ENCODE assay signal across 8 cellular contexts in genomic region chr15:60326824-60327654, GRCh38.
A peak's percentile ranks its signal among the peaks of the same experiment; 100 is the strongest.
DNase-seq lines count a peak whose midpoint lies in the region; ATAC-seq and TF ChIP-seq lines count a peak whose summit lies in the region.

No MANE protein-coding gene starts in this region.

- H3K27me3 ChIP-seq in IMR-90 (ENCODE audit: control insufficient read depth, insufficient read depth, low read length) (peaks cover 39% of the 10 kb centered on the region), PC-9 (ENCODE audit: insufficient read depth, low read depth) (no peaks in the 10 kb centered on the region), lung (ENCODE audit: control insufficient read depth, insufficient read depth) (peaks cover 4% of the 10 kb centered on the region)

- no peaks in the 10 kb centered on the region for H3F3A ChIP-seq in PC-9 (ENCODE audit: insufficient read depth, low read depth)

- no peak overlapping the region for H4K5ac ChIP-seq in IMR-90 (ENCODE audit: low read depth, low read length)

- no peak overlapping the region for H3K18ac ChIP-seq in IMR-90 (ENCODE audit: low read depth, low read length)

- intact Hi-C loops in IMR-90 (cut with micrococcal nuclease) = loop anchor here (1.0 to 10.0 kb wide), 4 partner anchors 410 to 792 kb away; no protein-coding TSS in a partner anchor
- intact Hi-C loops in PC-9 (cut with micrococcal nuclease; ENCODE audit: unreplicated experiment) = loop anchor here (1.0 to 5.0 kb wide), 11 partner anchors 148 to 794 kb away; no protein-coding TSS in a partner anchor

- H3K27ac ChIP-seq in IMR-90 (ENCODE audit: insufficient read depth, low read length) = no peak overlapping the region
- H3K27ac ChIP-seq in PC-9 = no peak overlapping the region
- H3K27ac ChIP-seq in lung (ENCODE audit: low read depth in 1 of 2, low read length in 1 of 2) = no peak overlapping the region

- no peaks in the 10 kb centered on the region for H3K4me1 ChIP-seq in IMR-90 (ENCODE audit: control insufficient read depth, insufficient read depth, low read length)
- H3K4me1 ChIP-seq in PC-9 (replicated peaks; ENCODE audit: insufficient read depth) = no peaks in the 10 kb centered on the region
- no peaks in the 10 kb centered on the region for H3K4me1 ChIP-seq in lung (ENCODE audit: control insufficient read depth in 2 of 2, insufficient read depth in 2 of 2, low read length in 2 of 2)

- H2AK5ac ChIP-seq in IMR-90 (ENCODE audit: low read depth, low read length) = no peak overlapping the region

- TF ChIP-seq CTCF in IMR-90 (conservative IDR thresholded peaks at IDR 0.05; ENCODE audit: low read depth, low read length) = peak; percentile 91
- TF ChIP-seq CTCF in PC-9 (conservative IDR thresholded peaks at IDR 0.05) = peak; percentile 89
- peak; percentile 51 for TF ChIP-seq CTCF in lung (IDR thresholded peaks at IDR 0.05; ENCODE audit: control extremely low read depth, extremely low read depth)

- CTCF ChIA-PET in IMR-90 (lab: Yijun Ruan, JAX) = interaction anchor here (0.7 to 3.9 kb wide), 16 partner anchors 10 to 645 kb away, joined by 3 to 31 read pairs (median 4); no protein-coding TSS in a partner anchor
- CTCF ChIA-PET in PC-9 (lab: Charles Lee) = interaction anchor here (0.6 to 1.7 kb wide), 8 partner anchors 77 to 603 kb away, joined by 3 to 14 read pairs (median 5); no protein-coding TSS in a partner anchor

- no peak overlapping the region for H2AK9ac ChIP-seq in IMR-90 (replicated peaks; ENCODE audit: low read depth, low read length, poor library complexity)

- peak; percentile 86 for TF ChIP-seq RAD21 in IMR-90 (IDR thresholded peaks at IDR 0.05; ENCODE audit: low read length)

- no peak overlapping the region for H2BK15ac ChIP-seq in IMR-90 (ENCODE audit: low read depth, low read length)

- no peak overlapping the region for H3K23ac ChIP-seq in IMR-90 (ENCODE audit: low read depth, low read length)

- H4K8ac ChIP-seq in IMR-90 (ENCODE audit: low read depth in 2 of 2, low read length in 2 of 2) = no peak overlapping the region

- no peaks in the 10 kb centered on the region for H3K9me3 ChIP-seq in IMR-90 (ENCODE audit: control insufficient read depth, insufficient read depth, low read length)
- no peaks in the 10 kb centered on the region for H3K9me3 ChIP-seq in PC-9 (ENCODE audit: insufficient read depth, low read depth)
- H3K9me3 ChIP-seq in lung (ENCODE audit: control insufficient read depth in 2 of 2, insufficient read depth in 1 of 2, low read length in 1 of 2) = no peaks in the 10 kb centered on the region

- no peak overlapping the region for H2AFZ ChIP-seq in IMR-90 (replicated peaks; ENCODE audit: low read length, poor library complexity)
- peak overlapping the region; percentile 67; the same call in 1 of the 2 replicates for H2AFZ ChIP-seq in PC-9

- no peaks in the 10 kb centered on the region; the same call in 1 of the 2 replicates for H4K20me1 ChIP-seq in IMR-90 (ENCODE audit: insufficient read depth, low read length)
- no peaks in the 10 kb centered on the region for H4K20me1 ChIP-seq in PC-9 (ENCODE audit: insufficient read depth)

- H3K4me2 ChIP-seq in IMR-90 (ENCODE audit: low read depth, low read length) (no peak overlapping the region), PC-9 (peak overlapping the region; percentile 2; the same call in 1 of the 2 replicates)

- peak; percentile 81 for ATAC-seq in IMR-90 (ENCODE audit: low read depth)
- no peak for ATAC-seq in lung (ENCODE audit: insufficient read depth, low FRiP score)

- H3K14ac ChIP-seq in IMR-90 (replicated peaks; ENCODE audit: low read depth, low read length) = no peak overlapping the region

- H3K4me3 ChIP-seq in IMR-90 (ENCODE audit: insufficient read depth, low read depth, low read length) = no peak overlapping the region
- H3K4me3 ChIP-seq in PC-9 = no peak overlapping the region
- H3K4me3 ChIP-seq in lung = no peak overlapping the region

- no peak overlapping the region for H2BK20ac ChIP-seq in IMR-90 (ENCODE audit: low read depth, low read length)

- no peak overlapping the region for H3K9ac ChIP-seq in IMR-90 (ENCODE audit: low read depth, low read length)

- no peaks in the 10 kb centered on the region for H3K9me1 ChIP-seq in IMR-90 (ENCODE audit: insufficient read depth, low read length)

- no peak overlapping the region for H4K91ac ChIP-seq in IMR-90 (ENCODE audit: insufficient read depth, low read depth, low read length)

- H3K79me2 ChIP-seq in PC-9 (ENCODE audit: low read depth) = no peaks in the 10 kb centered on the region

- H3K56ac ChIP-seq in IMR-90 (ENCODE audit: extremely low read depth, insufficient read depth, low read length) = no peak overlapping the region

- H2BK120ac ChIP-seq in IMR-90 (ENCODE audit: low read depth, low read length) = no peak overlapping the region

- WGBS in IMR-90 (ENCODE audit: extremely low coverage in 2 of 2, insufficient read length in 1 of 2), 2 experiments = no CpG with 5 or more reads among the region's 5 CpGs
- 18 to 20% methylated on average over 5 of the region's 5 CpGs for WGBS in lung, 2 donors

- POLR2A ChIA-PET in IMR-90 (lab: Charles Lee; ENCODE audit: unreplicated experiment) (interaction anchor here (0.8 kb wide), 1 partner anchor 274 kb away, joined by 4 read pairs; no protein-coding TSS in a partner anchor), PC-9 (lab: Charles Lee; ENCODE audit: unreplicated experiment) (interaction anchor here (0.7 kb wide), 2 partner anchors 44 to 150 kb away, joined by 3 to 6 read pairs; no protein-coding TSS in a partner anchor)

- no peaks in the 10 kb centered on the region for H3K36me3 ChIP-seq in IMR-90 (ENCODE audit: control insufficient read depth, insufficient read depth, low read length)
- no peaks in the 10 kb centered on the region for H3K36me3 ChIP-seq in PC-9 (ENCODE audit: low read depth)
- no peaks in the 10 kb centered on the region for H3K36me3 ChIP-seq in lung (ENCODE audit: control insufficient read depth in 2 of 2, insufficient read depth in 2 of 2, low read length in 2 of 2)

- dilution Hi-C loops in IMR-90 (cut with HindIII; ENCODE audit: low sequenced_read_pairs, unreplicated experiment) = no loop called here

- DNase-seq in DMS 273 (lab: John Stamatoyannopoulos, UW; ENCODE audit: unreplicated experiment) (peak; percentile 74), DMS 273 treated with DMSO at 0.1 percent for 48 hours (lab: John Stamatoyannopoulos, UW) (no peak), IMR-90 (peak; percentile 52), PC-9 (peak; percentile 36 to 42), lung (ENCODE audit: low spot score) (no peak), occipital lobe (lab: John Stamatoyannopoulos, UW) (no peak), germinal center (ENCODE audit: low spot score) (no peak)
- peak; percentile 43 for DNase-seq in central memory CD4-positive, alpha-beta T cell

- in situ Hi-C loops in IMR-90 (cut with MboI; ENCODE audit: low sequenced_read_pairs) = loop anchor here (10.0 to 25.0 kb wide), 3 partner anchors 602 to 1510 kb away; no protein-coding TSS in a partner anchor

- H3K79me1 ChIP-seq in IMR-90 (ENCODE audit: low read depth in 1 of 2, low read length in 2 of 2) = no peaks in the 10 kb centered on the region

- no peak for TF ChIP-seq POLR2A in IMR-90 (IDR thresholded peaks at IDR 0.05; ENCODE audit: low read depth, low read length)

- BruUV-seq in IMR-90 (replicated peaks; lab: Mats Ljungman, UMichigan) = no TSS peak
- BruUV-seq in PC-9 (replicated peaks; lab: Mats Ljungman, UMichigan) = no TSS peak

- no peak overlapping the region for H2BK5ac ChIP-seq in IMR-90 (ENCODE audit: low read depth, low read length, poor library complexity, severe bottlenecking)

- no peaks in the 10 kb centered on the region for H3K9me2 ChIP-seq in PC-9 (ENCODE audit: insufficient read depth)

- H3K4ac ChIP-seq in IMR-90 (ENCODE audit: low read depth, low read length) = no peak overlapping the region

TF ChIP-seq in IMR-90, 13 proteins besides CTCF, POLR2A, EP300 and RAD21:
- TF ChIP-seq SMC3 (IDR thresholded peaks at IDR 0.05; ENCODE audit: low read depth, low read length) (peak; percentile 65), NFE2L2 (IDR thresholded peaks at IDR 0.05; ENCODE audit: low read depth, low read length) (no peak)

Comparison
In these comparisons a context has a peak if more than half of its experiments do, and no peak if none do; other contexts are left out.
1. DNase-seq: peak in DMS 273 (single experiment), IMR-90 (single experiment), PC-9 (2 of 2) and central memory CD4-positive, alpha-beta T cell (single experiment); none in DMS 273 treated with DMSO at 0.1 percent for 48 hours (single experiment), lung (single experiment), occipital lobe (single experiment) and germinal center (single experiment).
2. Peak in every context shown above with its lines, with median percentiles within 50 percentile points of each other: CTCF ChIP-seq.